Comparison of ENCODE assay signal across 22 cellular contexts in genomic region chr2:238645095-238645494, GRCh38.
DNase-seq lines count a peak whose midpoint lies in the region; ATAC-seq and TF ChIP-seq lines count a peak whose summit lies in the region.
"Had no signal": no experiment of that assay in that cellular context is flagged by ENCODE, and none has a peak within 500 bp of the region (broad histone marks: within the 10 kb centered on the region; RNA-seq: fewer than 3 reads in every experiment).

No MANE protein-coding gene starts in this region.

- no peaks in the 10 kb centered on the region for H3K36me3 ChIP-seq in SK-N-SH (replicated peaks in 1 of 2; ENCODE audit: control insufficient read depth in 1 of 2, insufficient read depth in 2 of 2, low read length in 1 of 2)
- H3K36me3 ChIP-seq in adrenal gland (replicated peaks in 1 of 2) = no peaks in the 10 kb centered on the region
- H3K36me3 ChIP-seq in suprapubic skin = no peaks in the 10 kb centered on the region

- H3K27ac Mint-ChIP-seq in H9 = no peak overlapping the region; a peak in 1 of 7 replicates
- H3K27ac Mint-ChIP-seq: activated CD4-positive, alpha-beta T cell treated with anti-CD3 and anti-CD28 coated beads for 36 hours; activated naive CD8-positive, alpha-beta T cell treated with anti-CD3 and anti-CD28 coated beads for 36 hours; activated T-helper 17 cell treated with anti-CD3 and anti-CD28 coated beads, Interleukin-2, amount 50 U/mL, for 72 hours; B cell; effector memory CD8-positive, alpha-beta T cell; natural killer cell treated with Interleukin-12 subunit alpha and Interleukin-12 subunit beta and Interleukin-15 and Interleukin-18, amount 100 ng/mL, for 72 hours had no signal

- H4K8ac ChIP-seq in H9 (replicated peaks; ENCODE audit: insufficient read length, low read depth, low read length) = no peak overlapping the region

- no peak overlapping the region for H3K18ac ChIP-seq in H9 (ENCODE audit: insufficient read length, low read depth, low read length)

- TF ChIP-seq RAD21 in SK-N-SH (IDR thresholded peaks at IDR 0.05; ENCODE audit: low read length) = no peak

- no peak for ATAC-seq in SK-N-SH treated with all-trans-retinoic acid at 6 μM for 48 hours
- ATAC-seq in HG02798 (IDR thresholded peaks at IDR 0.05; ENCODE audit: poor library complexity, unreplicated experiment) = no peak
- ATAC-seq: activated CD4-positive, alpha-beta T cell treated with anti-CD3 and anti-CD28 coated beads for 36 hours; activated T-helper 17 cell treated with anti-CD3 and anti-CD28 coated beads, Interleukin-2, amount 50 U/mL, for 72 hours; effector memory CD8-positive, alpha-beta T cell; natural killer cell treated with Interleukin-12 subunit alpha and Interleukin-12 subunit beta and Interleukin-15 and Interleukin-18, amount 100 ng/mL, for 72 hours had no signal

- H2BK120ac ChIP-seq in H9 (ENCODE audit: low read depth, low read length, poor library complexity, severe bottlenecking) = no peak overlapping the region

- no peaks in the 10 kb centered on the region for H3K79me2 ChIP-seq in SK-N-SH (ENCODE audit: insufficient read depth)
- H3K79me2 ChIP-seq in H9 (ENCODE audit: insufficient read depth, low read length) = no peaks in the 10 kb centered on the region
- H3K79me2 ChIP-seq: parathyroid adenoma had no signal

- no peaks in the 10 kb centered on the region for H4K20me1 ChIP-seq in SK-N-SH (ENCODE audit: insufficient read depth)
- no peaks in the 10 kb centered on the region for H4K20me1 ChIP-seq in H9 (ENCODE audit: control insufficient read depth, insufficient read depth, insufficient read length)

- H3K23me2 ChIP-seq in H9 (ENCODE audit: insufficient read length, low read depth, low read length, poor library complexity, severe bottlenecking) = no peaks in the 10 kb centered on the region

- H3F3A ChIP-seq in SK-N-SH (replicated peaks; ENCODE audit: insufficient read depth) = peaks cover 10% of the 10 kb centered on the region

- no peak overlapping the region for H2BK12ac ChIP-seq in H9 (ENCODE audit: insufficient read length, low read depth, low read length)

- no peak overlapping the region for H3T11ph ChIP-seq in H9 (ENCODE audit: low read length)

- H3K4ac ChIP-seq in H9 (ENCODE audit: low read depth, low read length) = no peak overlapping the region

- H2AFZ ChIP-seq in SK-N-SH (ENCODE audit: low read depth) (peak overlapping the region; percentile 87), H9 (ENCODE audit: low read length) (no peak overlapping the region)
- H2AFZ ChIP-seq: parathyroid adenoma had no signal

- H2BK5ac ChIP-seq in H9 (ENCODE audit: insufficient read length, low read length) = no peak overlapping the region

- H3K14ac ChIP-seq in H9 (ENCODE audit: insufficient read depth, low read length) = no peak overlapping the region

- peak overlapping the region; percentile 72 for H3K4me2 ChIP-seq in SK-N-SH
- H3K4me2 ChIP-seq in H9 (ENCODE audit: insufficient read depth, insufficient read length, low read length) = no peak overlapping the region

- WGBS in SK-N-SH (ENCODE audit: low lambda C conversion rate) = 96% methylated on average over 5 of the region's 6 CpGs
- WGBS in adrenal gland, 4 donors = 76 to 93% (median 91%) methylated on average over 6 of the region's 6 CpGs
- WGBS in lower leg skin, 2 donors = 84 to 87% methylated on average over 6 of the region's 6 CpGs
- 93% methylated on average over 6 of the region's 6 CpGs for WGBS in suprapubic skin
- WGBS in H9 (ENCODE audit: extremely low coverage, insufficient read length, low lambda C conversion rate) = no CpG with 5 or more reads among the region's 6 CpGs

- TF ChIP-seq POLR2A in adrenal gland (IDR thresholded peaks at IDR 0.05) = no peak
- no peak for TF ChIP-seq POLR2A in lower leg skin (IDR thresholded peaks at IDR 0.05)
- no peak for TF ChIP-seq POLR2A in suprapubic skin (IDR thresholded peaks at IDR 0.05)

- peak overlapping the region; percentile 71 to 95; a peak in 3 of 4 replicates for H3K27ac ChIP-seq in SK-N-SH (ENCODE audit: low read depth in 2 of 2, low read length in 1 of 2)
- H3K27ac ChIP-seq in adrenal gland = peak overlapping the region in 4 of 5 donors; percentile 79 to 92 (median 87)
- peak overlapping the region; percentile 89 for H3K27ac ChIP-seq in suprapubic skin
- H3K27ac ChIP-seq in H9 (ENCODE audit: insufficient read length, low read depth, low read length) = no peak overlapping the region
- H3K27ac ChIP-seq: 22Rv1, parathyroid adenoma had no signal

- CTCF ChIA-PET in SK-N-SH (lab: Yijun Ruan, JAX) = interaction anchor here (0.9 kb wide), 1 partner anchor 72 kb away, joined by 3 read pairs; no protein-coding TSS in a partner anchor

- no peak overlapping the region for H3K56ac ChIP-seq in H9 (ENCODE audit: insufficient read length, low read depth, low read length)

- TF ChIP-seq CTCF in SK-N-SH (IDR thresholded peaks at IDR 0.05) (no peak), adrenal gland (IDR thresholded peaks at IDR 0.05) (no peak), lower leg skin (IDR thresholded peaks at IDR 0.05) (no peak), suprapubic skin (IDR thresholded peaks at IDR 0.05) (no peak), H9 (conservative IDR thresholded peaks at IDR 0.05) (no peak)

- intact Hi-C loops in adrenal gland (cut with DNase I) = no loop called here
- intact Hi-C loops in lower leg skin (cut with DNase I; ENCODE audit: low total_unique reads) = no loop called here

- POLR2A ChIA-PET in SK-N-SH (lab: Yijun Ruan, JAX) = no interaction called here

- H3K9me3 Mint-ChIP-seq in H9 = peaks cover 0 to 2% of the 10 kb centered on the region in 2 experiments; a peak in 1 of 5 replicates
- H3K9me3 Mint-ChIP-seq: activated naive CD8-positive, alpha-beta T cell treated with anti-CD3 and anti-CD28 coated beads for 36 hours; activated T-helper 17 cell treated with anti-CD3 and anti-CD28 coated beads, Interleukin-2, amount 50 U/mL, for 72 hours; effector memory CD8-positive, alpha-beta T cell; natural killer cell treated with Interleukin-12 subunit alpha and Interleukin-12 subunit beta and Interleukin-15 and Interleukin-18, amount 100 ng/mL, for 72 hours had no signal

- H3K27me3 ChIP-seq in SK-N-SH (ENCODE audit: insufficient read depth) = no peaks in the 10 kb centered on the region
- no peaks in the 10 kb centered on the region for H3K27me3 ChIP-seq in adrenal gland
- peaks cover 3% of the 10 kb centered on the region for H3K27me3 ChIP-seq in suprapubic skin
- no peaks in the 10 kb centered on the region for H3K27me3 ChIP-seq in H9 (ENCODE audit: insufficient read depth, low read length)

- TF ChIP-seq EP300 in SK-N-SH (IDR thresholded peaks at IDR 0.05; ENCODE audit: borderline replicate concordance in 1 of 2, low read depth in 1 of 2, low read length in 1 of 2) (no peak), suprapubic skin (IDR thresholded peaks at IDR 0.05) (no peak)

- H3K4me1 ChIP-seq in SK-N-SH (ENCODE audit: control insufficient read depth in 1 of 2, insufficient read depth in 2 of 2, low read depth in 1 of 2, low read length in 1 of 2) (peaks cover 2 to 10% of the 10 kb centered on the region in 2 experiments; a peak in 3 of 4 replicates), adrenal gland (replicated peaks in 1 of 2) (peaks cover 5 to 16% of the 10 kb centered on the region in 2 donors), suprapubic skin (peaks cover 8% of the 10 kb centered on the region), H9 (ENCODE audit: insufficient read depth, low read length) (no peaks in the 10 kb centered on the region)
- H3K4me1 ChIP-seq: parathyroid adenoma had no signal

- no peak overlapping the region for H3K4me3 Mint-ChIP-seq in H9
- H3K4me3 Mint-ChIP-seq: activated CD4-positive, alpha-beta T cell treated with anti-CD3 and anti-CD28 coated beads for 36 hours; activated naive CD8-positive, alpha-beta T cell treated with anti-CD3 and anti-CD28 coated beads for 36 hours; activated T-helper 17 cell treated with anti-CD3 and anti-CD28 coated beads, Interleukin-2, amount 50 U/mL, for 72 hours; B cell; effector memory CD8-positive, alpha-beta T cell; natural killer cell treated with Interleukin-12 subunit alpha and Interleukin-12 subunit beta and Interleukin-15 and Interleukin-18, amount 100 ng/mL, for 72 hours had no signal

- H3K9me3 ChIP-seq in SK-N-SH = no peaks in the 10 kb centered on the region
- no peaks in the 10 kb centered on the region for H3K9me3 ChIP-seq in adrenal gland (replicated peaks in 1 of 3)
- H3K9me3 ChIP-seq in suprapubic skin = no peaks in the 10 kb centered on the region
- H3K9me3 ChIP-seq in H9 (ENCODE audit: control insufficient read depth, low read depth, low read length) = no peaks in the 10 kb centered on the region

- no peak overlapping the region for H2BK15ac ChIP-seq in H9 (ENCODE audit: low read depth, low read length)

- no peak overlapping the region for H4K91ac ChIP-seq in H9 (ENCODE audit: insufficient read length, low read depth, low read length)

- H3K4me1 Mint-ChIP-seq in H9 = no peaks in the 10 kb centered on the region
- H3K4me1 Mint-ChIP-seq: activated T-helper 17 cell treated with anti-CD3 and anti-CD28 coated beads, Interleukin-2, amount 50 U/mL, for 72 hours; B cell had no signal

- no peak overlapping the region for H2AK5ac ChIP-seq in H9 (ENCODE audit: insufficient read length, low read length)

- H3K79me1 ChIP-seq in H9 (ENCODE audit: insufficient read depth, low read depth, low read length, poor library complexity, severe bottlenecking) = no peaks in the 10 kb centered on the region

- H3K27me3 Mint-ChIP-seq in H9 (ENCODE audit: low read depth) = peaks cover 11% of the 10 kb centered on the region
- H3K27me3 Mint-ChIP-seq: activated naive CD8-positive, alpha-beta T cell treated with anti-CD3 and anti-CD28 coated beads for 36 hours had no signal

- no peak overlapping the region for H3K23ac ChIP-seq in H9 (ENCODE audit: insufficient read length, low read depth, low read length)

- DNase-seq in SK-N-SH = no peak
- no peak for DNase-seq in adrenal gland
- DNase-seq in lower leg skin (ENCODE audit: low spot score in 2 of 2) = peak; percentile 6 to 71
- DNase-seq in suprapubic skin (ENCODE audit: low spot score in 2 of 2) = no peak
- DNase-seq in H9 = no peak
- DNase-seq in NCI-H526 (lab: John Stamatoyannopoulos, UW) = no peak
- DNase-seq: activated CD4-positive, alpha-beta T cell treated with anti-CD3 and anti-CD28 coated beads for 36 hours; activated naive CD8-positive, alpha-beta T cell treated with anti-CD3 and anti-CD28 coated beads for 36 hours; DMS79 treated with DMSO at 0.1 percent for 48 hours; effector memory CD8-positive, alpha-beta T cell; KG1; NCI-H187 treated with DMSO at 0.1 percent for 48 hours; NCI-H226; OCI-M1; SHP77 had no signal

- no peaks in the 10 kb centered on the region for H3K36me3 Mint-ChIP-seq in H9 (ENCODE audit: insufficient read depth in 1 of 3, low read depth in 3 of 3)
- H3K36me3 Mint-ChIP-seq: activated naive CD8-positive, alpha-beta T cell treated with anti-CD3 and anti-CD28 coated beads for 36 hours; natural killer cell treated with Interleukin-12 subunit alpha and Interleukin-12 subunit beta and Interleukin-15 and Interleukin-18, amount 100 ng/mL, for 72 hours had no signal

- H4K5ac ChIP-seq in H9 (ENCODE audit: insufficient read length, low read depth, low read length) = no peak overlapping the region

- H2BK20ac ChIP-seq in H9 (ENCODE audit: low read depth, low read length, poor library complexity, severe bottlenecking) = no peak overlapping the region

- H3K9me2 ChIP-seq in SK-N-SH = no peaks in the 10 kb centered on the region

- H3K4me3 ChIP-seq in SK-N-SH (ENCODE audit: low read depth in 2 of 2, low read length in 1 of 2) (no peak overlapping the region), adrenal gland (no peak overlapping the region), lower leg skin (ENCODE audit: low read depth, poor library complexity, severe bottlenecking) (no peak overlapping the region), suprapubic skin (no peak overlapping the region)

- H3K9ac ChIP-seq in SK-N-SH = peak overlapping the region; percentile 47; the same call in 1 of the 2 replicates
- no peak overlapping the region for H3K9ac ChIP-seq in H9 (ENCODE audit: extremely low read depth, insufficient read length, low read length)
- H3K9ac ChIP-seq: parathyroid adenoma had no signal

Comparison
In these comparisons a context has a peak if more than half of its experiments do, and no peak if none do; other contexts are left out.
1. DNase-seq: peak in lower leg skin (2 of 2); none in SK-N-SH (single experiment), adrenal gland (0 of 7), suprapubic skin (0 of 2), H9 (single experiment) and NCI-H526 (0 of 2).